In genomic region chr11:44083906-44084305, GRCh38 we compare ENCODE assay signal across 35 cellular contexts. TPM values are rescaled to one million over a fixed set of nuclear protein-coding genes. Genes with fewer than 3 reads are reported as not detected.
"Had no signal": no experiment of that assay in that cellular context is flagged by ENCODE, and none has a peak within 500 bp of the region (broad histone marks: within the 10 kb centered on the region; RNA-seq: fewer than 3 reads in every experiment).

No MANE protein-coding gene starts in this region.

- H3K4me1 ChIP-seq: ascending aorta, body of pancreas had no signal

- H3K27me3 ChIP-seq: ascending aorta, body of pancreas, MG63 had no signal

- H3K4me1 Mint-ChIP-seq: activated naive CD8-positive, alpha-beta T cell treated with anti-CD3 and anti-CD28 coated beads for 36 hours had no signal

- ATAC-seq: activated CD8-positive, alpha-beta memory T cell treated with anti-CD3 and anti-CD28 coated beads, Interleukin-2, amount 10 ng/mL, durations not matched to agents 7 days and 5 days; activated T-cell treated with anti-CD3 and anti-CD28 coated beads, Interleukin-2, amount 50 U/mL, for 72 hours; activated T-helper 17 cell treated with anti-CD3 and anti-CD28 coated beads, Interleukin-2, amount 50 U/mL, for 72 hours; body of pancreas had no signal

- DNase-seq: activated CD4-positive, alpha-beta memory T cell treated with anti-CD3 and anti-CD28 coated beads, Interleukin-2, amount 10 ng/mL, durations not matched to agents 7 days and 5 days; activated CD4-positive, alpha-beta T cell treated with anti-CD3 and anti-CD28 coated beads for 1 hour; activated CD4-positive, alpha-beta T cell treated with anti-CD3 and anti-CD28 coated beads for 48 hours; activated CD4-positive, CD25-positive, alpha-beta regulatory T cell; activated CD8-positive, alpha-beta memory T cell treated with anti-CD3 and anti-CD28 coated beads for 24 hours; activated CD8-positive, alpha-beta memory T cell treated with anti-CD3 and anti-CD28 coated beads, Interleukin-2, amount 10 ng/mL, durations not matched to agents 7 days and 5 days; activated effector memory CD4-positive, alpha-beta T cell treated with anti-CD3 and anti-CD28 coated beads, Interleukin-2, amount 50 U/mL, for 16 hours; activated naive CD4-positive, alpha-beta T cell; activated naive CD4-positive, alpha-beta T cell treated with anti-CD3 and anti-CD28 coated beads, Interleukin-2, amount 50 U/mL, for 16 hours; activated naive CD8-positive, alpha-beta T cell treated with anti-CD3 and anti-CD28 coated beads for 36 hours; activated T-cell treated with anti-CD3 and anti-CD28 coated beads, Interleukin-2, amount 50 U/mL, for 1 hour; activated T-cell treated with anti-CD3 and anti-CD28 coated beads, Interleukin-2, amount 50 U/mL, for 72 hours; body of pancreas; central memory CD4-positive, alpha-beta T cell; Kasumi-1; KG1; MG63; NCI-H1048; NCI-H1105 treated with DMSO at 0.1 percent for 48 hours; NCI-H1436; NCI-H1694; NCI-H1930; NCI-H510A; NCI-H526; NCI-H748 treated with DMSO at 0.1 percent for 48 hours; NK-92 treated with Interleukin-12 subunit alpha and Interleukin-12 subunit beta, amount 100 ng/mL, for 24 hours; Right ventricle myocardium superior; T1000; WERI-Rb-1 had no signal

- H3K4me3 ChIP-seq: ascending aorta, body of pancreas, MG63, SK-N-MC had no signal

- H3K9me3 ChIP-seq: ascending aorta, body of pancreas had no signal

- H3K4me3 Mint-ChIP-seq: activated CD4-positive, alpha-beta memory T cell treated with anti-CD3 and anti-CD28 coated beads, Interleukin-2, amount 10 ng/mL, durations not matched to agents 7 days and 5 days; activated CD8-positive, alpha-beta memory T cell treated with anti-CD3 and anti-CD28 coated beads, Interleukin-2, amount 10 ng/mL, durations not matched to agents 7 days and 5 days; activated naive CD8-positive, alpha-beta T cell treated with anti-CD3 and anti-CD28 coated beads for 36 hours; activated T-cell treated with anti-CD3 and anti-CD28 coated beads, Interleukin-2, amount 50 U/mL, for 72 hours; activated T-helper 17 cell treated with anti-CD3 and anti-CD28 coated beads, Interleukin-2, amount 50 U/mL, for 72 hours had no signal

- H3K27ac ChIP-seq: ascending aorta, body of pancreas, SK-N-MC, WERI-Rb-1 had no signal

- H3K27ac Mint-ChIP-seq: activated CD4-positive, alpha-beta memory T cell treated with anti-CD3 and anti-CD28 coated beads, Interleukin-2, amount 10 ng/mL, durations not matched to agents 7 days and 5 days; activated CD8-positive, alpha-beta memory T cell treated with anti-CD3 and anti-CD28 coated beads, Interleukin-2, amount 10 ng/mL, durations not matched to agents 7 days and 5 days; activated naive CD8-positive, alpha-beta T cell treated with anti-CD3 and anti-CD28 coated beads for 36 hours; activated T-cell treated with anti-CD3 and anti-CD28 coated beads, Interleukin-2, amount 50 U/mL, for 72 hours; activated T-helper 17 cell treated with anti-CD3 and anti-CD28 coated beads, Interleukin-2, amount 50 U/mL, for 72 hours had no signal

- H3K27me3 Mint-ChIP-seq: activated CD4-positive, alpha-beta memory T cell treated with anti-CD3 and anti-CD28 coated beads, Interleukin-2, amount 10 ng/mL, durations not matched to agents 7 days and 5 days; activated naive CD8-positive, alpha-beta T cell treated with anti-CD3 and anti-CD28 coated beads for 36 hours; activated T-helper 17 cell treated with anti-CD3 and anti-CD28 coated beads, Interleukin-2, amount 50 U/mL, for 72 hours had no signal

- H3K36me3 ChIP-seq: MG63, WERI-Rb-1 had no signal

RNA-seq across cellular contexts. Expression of gene ACCSL, which starts 36.1 kb away (rescaled TPM):
- total RNA-seq: activated CD4-positive, alpha-beta memory T cell treated with anti-CD3 and anti-CD28 coated beads, Interleukin-2, amount 10 ng/mL, durations not matched to agents 7 days and 5 days; activated CD8-positive, alpha-beta memory T cell treated with anti-CD3 and anti-CD28 coated beads, Interleukin-2, amount 10 ng/mL, durations not matched to agents 7 days and 5 days; activated naive CD8-positive, alpha-beta T cell treated with anti-CD3 and anti-CD28 coated beads for 36 hours; activated T-helper 17 cell treated with anti-CD3 and anti-CD28 coated beads, Interleukin-2, amount 50 U/mL, for 72 hours; ascending aorta; body of pancreas; bronchial epithelial cell; Right ventricle myocardium superior; T-helper 1 cell treated with Interleukin-12 subunit alpha and Interleukin-12 subunit beta and Interleukin-4 antibody, amounts not matched to agents 30 ng/mL and 1 ng/mL, for 36 hours; T-helper 2 cell treated with Interferon-gamma antibody and Interleukin-4, amounts not matched to agents 100 ng/mL and 5 ng/mL, for 36 hours had no signal
